ENCODE assay signal across 8 cellular contexts in the genomic region with DNA sequence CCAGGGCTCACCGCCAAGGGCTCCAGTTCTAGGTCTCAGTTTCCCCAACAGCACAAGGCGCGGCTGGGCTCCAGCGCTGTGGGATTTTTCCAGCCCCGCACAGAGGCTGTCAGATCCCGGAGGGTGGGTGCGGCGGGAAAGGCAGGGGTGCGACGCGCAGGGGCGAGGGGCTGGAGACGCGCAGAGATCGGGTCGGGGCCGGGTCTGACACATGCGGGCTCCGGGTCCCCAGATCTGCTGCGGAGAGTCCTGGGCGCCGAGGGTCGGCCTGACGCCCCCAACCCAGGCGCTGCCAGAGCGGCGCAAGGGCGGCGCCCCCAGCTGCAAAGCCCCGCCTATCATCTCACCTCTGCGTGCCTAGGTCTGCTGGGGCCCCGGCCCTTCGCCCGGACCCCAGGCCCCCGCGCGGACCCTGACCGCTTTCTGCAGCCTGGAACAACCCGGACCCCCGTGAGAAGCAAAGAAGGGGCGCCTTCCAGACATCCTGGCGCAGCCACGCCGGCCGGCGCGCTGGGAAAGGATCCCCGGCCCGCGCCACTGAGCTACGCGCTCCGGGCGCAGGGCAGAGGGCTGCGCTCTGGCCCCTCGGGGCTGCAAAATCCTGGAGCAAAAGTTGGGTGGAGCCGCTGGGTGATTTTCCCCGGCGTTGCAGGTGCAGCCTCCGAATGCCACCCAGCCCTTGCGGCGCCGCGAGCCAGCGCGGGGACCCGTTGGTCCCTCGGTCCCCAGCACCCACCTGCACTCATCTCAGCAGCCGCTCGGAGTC. TPM values are rescaled to one million over a fixed set of nuclear protein-coding genes. Genes with fewer than 3 reads are reported as not detected.
DNase-seq lines count a peak whose midpoint lies in the region; ATAC-seq and TF ChIP-seq lines count a peak whose summit lies in the region.

No MANE protein-coding gene starts in this region.

- no peak for ATAC-seq in HG03460 (IDR thresholded peaks at IDR 0.05; ENCODE audit: unreplicated experiment)

- DNase-seq in AG10803 (ENCODE audit: low read depth), result no peak
- DNase-seq in HL-60 (ENCODE audit: low read depth in 1 of 2, low spot score in 1 of 2), result no peak
- DNase-seq in choroid plexus epithelial cell (ENCODE audit: low read depth), result no peak
- no peak for DNase-seq in kidney glomerular epithelial cell (lab: John Stamatoyannopoulos, UW)
- no peak for DNase-seq in occipital lobe (lab: John Stamatoyannopoulos, UW)
- no peak for DNase-seq in DMS79 treated with DMSO at 0.1 percent for 48 hours (lab: John Stamatoyannopoulos, UW)

- H3K4me3 ChIP-seq in AG10803 (ENCODE audit: low read length), result peak overlapping the region; percentile 47
- peak overlapping the region; percentile 48 for H3K4me3 ChIP-seq in HL-60 (replicated peaks; ENCODE audit: insufficient read depth, low read length)
- peak overlapping the region; percentile 52 for H3K4me3 ChIP-seq in choroid plexus epithelial cell (ENCODE audit: low read depth, low read length)
- H3K4me3 ChIP-seq in muscle layer of colon (ENCODE audit: low read depth in 1 of 2, low read length in 2 of 2), result peak overlapping the region; percentile 56 to 61

- no peak overlapping the region for H3K27ac ChIP-seq in HL-60 (replicated peaks)
- no peak overlapping the region for H3K27ac ChIP-seq in muscle layer of colon (ENCODE audit: low read depth, low read length)

- no peak overlapping the region for H3K9ac ChIP-seq in muscle layer of colon (ENCODE audit: low read length)

- TF ChIP-seq CTCF in AG10803 (conservative IDR thresholded peaks at IDR 0.05; ENCODE audit: low read length) (no peak), HL-60 (IDR thresholded peaks at IDR 0.05; ENCODE audit: insufficient read depth, low read length) (no peak), choroid plexus epithelial cell (conservative IDR thresholded peaks at IDR 0.05; ENCODE audit: low read depth, low read length) (no peak)

- no peaks in the 10 kb centered on the region for H3K36me3 ChIP-seq in muscle layer of colon (ENCODE audit: insufficient read depth, low read length)

- H3K9me3 ChIP-seq in muscle layer of colon (ENCODE audit: low read length), result no peaks in the 10 kb centered on the region

- H3K4me1 ChIP-seq in muscle layer of colon (ENCODE audit: insufficient read depth, low read length), result peaks cover 7% of the 10 kb centered on the region

- H3K27me3 ChIP-seq in HL-60 (ENCODE audit: insufficient read depth, poor library complexity, severe bottlenecking), result peaks cover 21% of the 10 kb centered on the region
- H3K27me3 ChIP-seq in muscle layer of colon (ENCODE audit: control insufficient read depth in 1 of 2, insufficient read depth in 2 of 2, low read length in 2 of 2), result peaks cover 0 to 13% of the 10 kb centered on the region in 2 donors

RNA-seq across cellular contexts. Expression of gene ABLIM2, which starts 0.5 kb away (rescaled TPM):
- 18.4 TPM for total RNA-seq in occipital lobe

RNA-seq across cellular contexts. Expression of gene SH3TC1, which starts 41.0 kb away (rescaled TPM):
- 2.5 TPM for total RNA-seq in occipital lobe
